In genomic region chr2:178523596-178524134, GRCh38 we compare ENCODE assay signal across 8 cellular contexts. TPM values are rescaled to one million over a fixed set of nuclear protein-coding genes. Genes with fewer than 3 reads are reported as not detected.
A peak's percentile ranks its signal among the peaks of the same experiment; 100 is the strongest.
DNase-seq lines count a peak whose midpoint lies in the region; ATAC-seq and TF ChIP-seq lines count a peak whose summit lies in the region.

No MANE protein-coding gene starts in this region.

- POLR2A ChIA-PET in HEK293 (lab: Yijun Ruan, JAX), result interaction anchor here (2.8 kb wide), 1 partner anchor 73 kb away, joined by 10 read pairs; the partner anchor contains the start of genes PJVK and PRKRA
- POLR2A ChIA-PET in activated CD8-positive, alpha-beta T cell treated with anti-CD3 and anti-CD28 coated beads, Interleukin-2, amount 10 ng/mL, durations not matched to agents 7 days and 5 days (lab: Charles Lee), result interaction anchor here (1.3 kb wide), 1 partner anchor 44 kb away, joined by 4 read pairs; no protein-coding TSS in a partner anchor

- peak; percentile 50 for ATAC-seq in activated CD8-positive, alpha-beta T cell treated with anti-CD3 and anti-CD28 coated beads, Interleukin-2, amount 10 ng/mL, durations not matched to agents 7 days and 5 days

- H3K27ac Mint-ChIP-seq in activated CD8-positive, alpha-beta T cell treated with anti-CD3 and anti-CD28 coated beads, Interleukin-2, amount 10 ng/mL, durations not matched to agents 7 days and 5 days, result peak overlapping the region; percentile 90

- H3K36me3 ChIP-seq in BLaER1 treated with 17β-estradiol and CSF1 and Interleukin-3, amounts not matched to agents 10 nM and 100 nM, result peaks cover 0 to 5% (median 2%) of the 10 kb centered on the region in 11 experiments; a peak in 12 of 22 replicates
- H3K36me3 ChIP-seq in HEK293 (ENCODE audit: control insufficient read depth in 2 of 2, insufficient read depth in 1 of 2, low read length in 2 of 2), result peaks cover 0 to 5% of the 10 kb centered on the region in 2 experiments; a peak in 1 of 3 replicates
- no peaks in the 10 kb centered on the region for H3K36me3 ChIP-seq in smooth muscle cell (ENCODE audit: low read depth)

- peak overlapping the region; percentile 25 for H2AFZ ChIP-seq in smooth muscle cell (ENCODE audit: low read depth)

- H3K36me3 Mint-ChIP-seq in activated CD8-positive, alpha-beta T cell treated with anti-CD3 and anti-CD28 coated beads, Interleukin-2, amount 10 ng/mL, durations not matched to agents 7 days and 5 days (ENCODE audit: low read depth), result peaks cover 28% of the 10 kb centered on the region

- H3K4me2 ChIP-seq in BLaER1 treated with 17β-estradiol and CSF1 and Interleukin-3, amounts not matched to agents 10 nM and 100 nM, result peak overlapping the region; percentile 60 to 82 (median 76)
- H3K4me2 ChIP-seq in smooth muscle cell, result peak overlapping the region; percentile 86

- H3K9me3 Mint-ChIP-seq in activated CD8-positive, alpha-beta T cell treated with anti-CD3 and anti-CD28 coated beads, Interleukin-2, amount 10 ng/mL, durations not matched to agents 7 days and 5 days (ENCODE audit: insufficient read depth), result no peaks in the 10 kb centered on the region

- H3K79me2 ChIP-seq in smooth muscle cell (ENCODE audit: low read depth), result peaks cover 47% of the 10 kb centered on the region

- H3K27ac ChIP-seq in BLaER1 treated with 17β-estradiol and CSF1 and Interleukin-3, amounts not matched to agents 10 nM and 100 nM, result peak overlapping the region; percentile 53 to 77 (median 67); a peak in 21 of 22 replicates
- H3K27ac ChIP-seq in HEK293 (ENCODE audit: extremely low read depth, low read depth, low read length) (0 out of 2 replicates have a peak overlapping the region, but pooled peaks have one; percentile 2), smooth muscle cell (ENCODE audit: low read depth) (peak overlapping the region; percentile 44)

- peaks cover 0 to 6% (median 0%) of the 10 kb centered on the region in 11 experiments; a peak in 3 of 22 replicates for H3K9me3 ChIP-seq in BLaER1 treated with 17β-estradiol and CSF1 and Interleukin-3, amounts not matched to agents 10 nM and 100 nM (replicated peaks in 1 of 11)
- no peaks in the 10 kb centered on the region for H3K9me3 ChIP-seq in HEK293 (ENCODE audit: control insufficient read depth, insufficient read depth, low read depth, low read length)
- no peaks in the 10 kb centered on the region for H3K9me3 ChIP-seq in smooth muscle cell (replicated peaks; ENCODE audit: low read depth)

- H3K27me3 Mint-ChIP-seq in activated CD8-positive, alpha-beta T cell treated with anti-CD3 and anti-CD28 coated beads, Interleukin-2, amount 10 ng/mL, durations not matched to agents 7 days and 5 days (ENCODE audit: low read depth), result no peaks in the 10 kb centered on the region

- peaks cover 21% of the 10 kb centered on the region for H3K4me1 Mint-ChIP-seq in activated CD8-positive, alpha-beta T cell treated with anti-CD3 and anti-CD28 coated beads, Interleukin-2, amount 10 ng/mL, durations not matched to agents 7 days and 5 days (ENCODE audit: low read depth)

- peak overlapping the region; percentile 93 for H3K4me3 Mint-ChIP-seq in activated CD8-positive, alpha-beta T cell treated with anti-CD3 and anti-CD28 coated beads, Interleukin-2, amount 10 ng/mL, durations not matched to agents 7 days and 5 days

- H3F3A ChIP-seq in smooth muscle cell (ENCODE audit: low read depth), result peaks cover 5% of the 10 kb centered on the region

- no peak for DNase-seq in activated CD8-positive, alpha-beta T cell treated with anti-CD3 and anti-CD28 coated beads, Interleukin-2, amount 10 ng/mL, durations not matched to agents 7 days and 5 days
- DNase-seq in hepatic stellate cell (ENCODE audit: low spot score) (peak; percentile 4), smooth muscle cell (lab: John Stamatoyannopoulos, UW; ENCODE audit: unreplicated experiment) (no peak), NCI-H2171 (lab: John Stamatoyannopoulos, UW) (no peak), NCI-H2196 (lab: John Stamatoyannopoulos, UW; ENCODE audit: unreplicated experiment) (no peak), NCI-H345 (lab: John Stamatoyannopoulos, UW) (no peak)

- peak overlapping the region; percentile 63 to 81 (median 77) for H3K9ac ChIP-seq in BLaER1 treated with 17β-estradiol and CSF1 and Interleukin-3, amounts not matched to agents 10 nM and 100 nM
- peak overlapping the region; percentile 69 for H3K9ac ChIP-seq in smooth muscle cell (ENCODE audit: low read depth)

- no peaks in the 10 kb centered on the region for H4K20me1 ChIP-seq in BLaER1 treated with 17β-estradiol and CSF1 and Interleukin-3, amounts not matched to agents 10 nM and 100 nM
- H4K20me1 ChIP-seq in smooth muscle cell (ENCODE audit: low read depth), result peaks cover 15% of the 10 kb centered on the region

- no peaks in the 10 kb centered on the region for H3K27me3 ChIP-seq in BLaER1 treated with 17β-estradiol and CSF1 and Interleukin-3, amounts not matched to agents 10 nM and 100 nM
- no peaks in the 10 kb centered on the region for H3K27me3 ChIP-seq in smooth muscle cell (ENCODE audit: low read depth)

- peaks cover 0 to 7% (median 0%) of the 10 kb centered on the region in 10 experiments; a peak in 2 of 20 replicates for H3K4me1 ChIP-seq in BLaER1 treated with 17β-estradiol and CSF1 and Interleukin-3, amounts not matched to agents 10 nM and 100 nM
- no peaks in the 10 kb centered on the region for H3K4me1 ChIP-seq in HEK293 (ENCODE audit: control insufficient read depth, insufficient read depth, low read length)
- peaks cover 5% of the 10 kb centered on the region for H3K4me1 ChIP-seq in smooth muscle cell (ENCODE audit: low read depth)

- H3K4me3 ChIP-seq in BLaER1 treated with 17β-estradiol and CSF1 and Interleukin-3, amounts not matched to agents 10 nM and 100 nM, result peak overlapping the region; percentile 63 to 75 (median 68)
- H3K4me3 ChIP-seq in HEK293 (ENCODE audit: low read depth, low read length) (peak overlapping the region; percentile 85), smooth muscle cell (peak overlapping the region; percentile 65)

- 21% methylated on average over 8 of the region's 8 CpGs for WGBS in smooth muscle cell (ENCODE audit: low lambda C conversion rate)

- TF ChIP-seq CTCF in HEK293 (tag by site-specific recombination; IDR thresholded peaks at IDR 0.05) (no peak), smooth muscle cell (IDR thresholded peaks at IDR 0.05; ENCODE audit: borderline replicate concordance, insufficient read depth, poor library complexity, severe bottlenecking) (no peak)

- CTCF ChIA-PET in HEK293 (lab: Yijun Ruan, JAX), result interaction anchor here (0.7 to 1.8 kb wide), 4 partner anchors 20 to 38 kb away, joined by 3 to 5 read pairs (median 3); no protein-coding TSS in a partner anchor
- CTCF ChIA-PET in activated CD8-positive, alpha-beta T cell treated with anti-CD3 and anti-CD28 coated beads, Interleukin-2, amount 10 ng/mL, durations not matched to agents 7 days and 5 days (lab: Charles Lee), result interaction anchor here (1.1 to 3.0 kb wide), 9 partner anchors 17 to 109 kb away, joined by 3 to 33 read pairs (median 6); partner anchors contain the start of genes PJVK, PLEKHA3 and PRKRA

TF ChIP-seq in HEK293, 187 proteins besides CTCF, POLR2A, EP300 and RAD21:
- peak; percentile 40; the same call in 1 of the 2 replicates for TF ChIP-seq ZNF146 (tag by site-specific recombination; IDR thresholded peaks at IDR 0.05)
- 0 out of 2 replicates have a peak, but pooled peaks have one; percentile 6 for TF ChIP-seq ZNF335 (tag by site-specific recombination; conservative IDR thresholded peaks at IDR 0.05)
- no peak for TF ChIP-seq KLF10 (tag by site-specific recombination; IDR thresholded peaks at IDR 0.05)
- peak; percentile 47 for TF ChIP-seq ZBTB17 (tag by site-specific recombination; IDR thresholded peaks at IDR 0.05)

RNA-seq across cellular contexts. Expression of gene PLEKHA3, which starts 43.4 kb away (rescaled TPM):
- total RNA-seq in activated CD8-positive, alpha-beta T cell treated with anti-CD3 and anti-CD28 coated beads, Interleukin-2, amount 10 ng/mL, durations not matched to agents 7 days and 5 days, result 10 to 100 TPM; 22.3 to 23.1 TPM
- 9.9 and 26.4 TPM in 2 replicates for total RNA-seq in smooth muscle cell
- polyA plus RNA-seq in smooth muscle cell, result 37.9 and 38.2 TPM in 2 replicates

RNA-seq across cellular contexts. Expression of gene FKBP7, which starts 45.3 kb away (rescaled TPM):
- 1 to 10 TPM; 2.6 to 3.6 TPM for total RNA-seq in activated CD8-positive, alpha-beta T cell treated with anti-CD3 and anti-CD28 coated beads, Interleukin-2, amount 10 ng/mL, durations not matched to agents 7 days and 5 days
- 125 and 146 TPM in 2 replicates for total RNA-seq in smooth muscle cell
- polyA plus RNA-seq in smooth muscle cell, result 165 and 213 TPM in 2 replicates

Comparison
In these comparisons a context has a peak if more than half of its experiments do, and no peak if none do; other contexts are left out.
1. H3K27ac ChIP-seq: peak in every context shown above with its lines; median percentile 67 in BLaER1 treated with 17β-estradiol and CSF1 and Interleukin-3, amounts not matched to agents 10 nM and 100 nM; 44 in smooth muscle cell; 2 in HEK293.
2. RNA of gene FKBP7, which starts 45.3 kb away (total RNA-seq): 125 to 146 TPM in smooth muscle cell; 2.6 to 3.6 TPM in activated CD8-positive, alpha-beta T cell treated with anti-CD3 and anti-CD28 coated beads, Interleukin-2, amount 10 ng/mL, durations not matched to agents 7 days and 5 days; every median in the first group is over 10 times any median in the second.
3. Peak in every context shown above with its lines, with median percentiles within 50 percentile points of each other: H3K4me3 ChIP-seq.